2 cellular contexts compared by ENCODE assay signal in genomic region chr1:63356234-63356633, GRCh38. TPM values are rescaled to one million over a fixed set of nuclear protein-coding genes. Genes with fewer than 3 reads are reported as not detected.
"Had no signal": no experiment of that assay in that cellular context is flagged by ENCODE, and none has a peak within 500 bp of the region (broad histone marks: within the 10 kb centered on the region; RNA-seq: fewer than 3 reads in every experiment).

No MANE protein-coding gene starts in this region.

RNA-seq across cellular contexts. Expression of gene FOXD3, which starts 33.9 kb away (rescaled TPM):
- total RNA-seq: GM23248, HFFc6 had no signal
